Comparison of ENCODE assay signal across 25 cellular contexts in the genomic region with DNA sequence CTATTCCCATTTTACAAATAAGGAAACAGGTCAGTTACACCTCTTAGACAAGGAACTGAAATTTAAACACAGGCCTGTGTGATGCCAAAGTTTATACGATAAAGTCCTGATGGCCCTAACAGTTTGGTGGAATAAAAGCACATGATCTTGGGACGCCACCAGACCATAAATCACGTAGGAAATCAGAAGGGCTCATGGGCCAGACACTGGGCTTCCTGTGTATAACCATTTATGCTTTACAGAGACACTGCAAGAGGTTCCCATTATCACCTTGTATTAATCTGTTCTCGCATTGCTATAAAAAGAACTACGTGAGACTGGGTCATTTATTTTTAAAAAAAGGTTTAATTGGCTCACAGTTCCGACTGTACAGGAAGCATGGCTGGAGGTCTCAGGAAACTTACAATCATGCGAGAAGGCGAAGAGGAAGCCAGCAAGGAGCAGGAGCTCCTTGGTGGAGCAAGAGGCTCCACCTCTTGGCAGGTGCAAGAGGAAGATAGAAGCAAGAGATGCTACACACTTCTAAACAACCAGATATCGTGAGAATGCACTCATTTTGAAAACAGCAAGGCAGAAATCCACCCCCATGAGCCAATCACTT.
"Had no signal": no experiment of that assay in that cellular context is flagged by ENCODE, and none has a peak within 500 bp of the region (broad histone marks: within the 10 kb centered on the region; RNA-seq: fewer than 3 reads in every experiment).

No MANE protein-coding gene starts in this region.

- H3K36me3 Mint-ChIP-seq: activated CD4-positive, alpha-beta memory T cell treated with anti-CD3 and anti-CD28 coated beads for 36 hours; activated naive CD8-positive, alpha-beta T cell; T-cell had no signal

- H3K9me3 Mint-ChIP-seq: activated CD4-positive, alpha-beta memory T cell treated with anti-CD3 and anti-CD28 coated beads for 36 hours; activated CD4-positive, alpha-beta T cell treated with anti-CD3 and anti-CD28 coated beads, Interleukin-2, amount 10 ng/mL, durations not matched to agents 7 days and 5 days; activated naive CD4-positive, alpha-beta T cell treated with anti-CD3 and anti-CD28 coated beads for 36 hours; activated T-cell treated with anti-CD3 and anti-CD28 coated beads, Interleukin-2, amount 50 U/mL, for 4 hours; T-cell had no signal

- H3K4me2 ChIP-seq: PC-9 had no signal

- H3K27ac ChIP-seq: brain microvascular endothelial cell, cardiac muscle cell, PC-9, SK-N-MC, VCaP had no signal

- H3K4me3 ChIP-seq: cardiac muscle cell, MG63, PC-9, SK-N-MC had no signal

- DNase-seq: activated CD4-positive, alpha-beta memory T cell treated with anti-CD3 and anti-CD28 coated beads for 36 hours; activated CD4-positive, alpha-beta T cell treated with anti-CD3 and anti-CD28 coated beads, Interleukin-2, amount 10 ng/mL, durations not matched to agents 7 days and 5 days; activated CD4-positive, CD25-positive, alpha-beta regulatory T cell; activated CD8-positive, alpha-beta memory T cell treated with anti-CD3 and anti-CD28 coated beads for 24 hours; activated gamma-delta T cell; activated naive CD4-positive, alpha-beta T cell treated with anti-CD3 and anti-CD28 coated beads for 36 hours; activated T-cell treated with anti-CD3 and anti-CD28 coated beads, Interleukin-2, amount 50 U/mL, for 4 hours; amygdala; brain microvascular endothelial cell; MG63; NCI-H1105; NCI-H1436; NCI-H187; NCI-H2081 treated with DMSO at 0.1 percent for 48 hours; NCI-H446; NCI-H524; SIG-M5; T-cell; T-helper 2 cell had no signal

- H3K36me3 ChIP-seq: brain microvascular endothelial cell, cardiac muscle cell, MG63 had no signal

- H2AFZ ChIP-seq: PC-9 had no signal

- H3K27ac Mint-ChIP-seq: activated CD4-positive, alpha-beta memory T cell treated with anti-CD3 and anti-CD28 coated beads for 36 hours; activated CD4-positive, alpha-beta T cell treated with anti-CD3 and anti-CD28 coated beads, Interleukin-2, amount 10 ng/mL, durations not matched to agents 7 days and 5 days; activated naive CD4-positive, alpha-beta T cell treated with anti-CD3 and anti-CD28 coated beads for 36 hours; activated naive CD8-positive, alpha-beta T cell; activated T-helper 17 cell treated with anti-CD3 and anti-CD28 coated beads, Interleukin-2, amount 50 U/mL, for 72 hours; T-cell had no signal

- H3K4me3 Mint-ChIP-seq: activated CD4-positive, alpha-beta memory T cell treated with anti-CD3 and anti-CD28 coated beads for 36 hours; activated CD4-positive, alpha-beta T cell treated with anti-CD3 and anti-CD28 coated beads, Interleukin-2, amount 10 ng/mL, durations not matched to agents 7 days and 5 days; activated naive CD4-positive, alpha-beta T cell treated with anti-CD3 and anti-CD28 coated beads for 36 hours; activated naive CD8-positive, alpha-beta T cell; activated T-cell treated with anti-CD3 and anti-CD28 coated beads, Interleukin-2, amount 50 U/mL, for 4 hours; activated T-helper 17 cell treated with anti-CD3 and anti-CD28 coated beads, Interleukin-2, amount 50 U/mL, for 72 hours; T-cell had no signal

- H3K4me1 Mint-ChIP-seq: activated CD4-positive, alpha-beta T cell treated with anti-CD3 and anti-CD28 coated beads, Interleukin-2, amount 10 ng/mL, durations not matched to agents 7 days and 5 days; activated T-helper 17 cell treated with anti-CD3 and anti-CD28 coated beads, Interleukin-2, amount 50 U/mL, for 72 hours; T-cell had no signal

- H3K9me3 ChIP-seq: MG63 had no signal

- H3K27me3 ChIP-seq: brain microvascular endothelial cell, cardiac muscle cell, MG63 had no signal
